Comparison of ENCODE assay signal across 19 cellular contexts in genomic region chr19:44712864-44713515, GRCh38. TPM values are rescaled to one million over a fixed set of nuclear protein-coding genes. Genes with fewer than 3 reads are reported as not detected.
DNase-seq lines count a peak whose midpoint lies in the region; ATAC-seq, FAIRE-seq and TF ChIP-seq lines count a peak whose summit lies in the region.
"Had no signal": no experiment of that assay in that cellular context is flagged by ENCODE, and none has a peak within 500 bp of the region (broad histone marks: within the 10 kb centered on the region; RNA-seq: fewer than 3 reads in every experiment).

No MANE protein-coding gene starts in this region.

- TF ChIP-seq POLR2A in A549 (IDR thresholded peaks at IDR 0.05; ENCODE audit: low read length), result no peak

- intact Hi-C loops in Panc1 (cut with micrococcal nuclease; ENCODE audit: unreplicated experiment), result no loop called here

- in situ Hi-C loops in Panc1 (cut with HindIII; ENCODE audit: low pct_unique_long_range_greater_than_20kb, low sequenced_read_pairs), result no loop called here

- H3K36me3 ChIP-seq in Panc1 (ENCODE audit: control insufficient read depth, insufficient read depth, low read length), result no peaks in the 10 kb centered on the region
- H3K36me3 ChIP-seq: MG63, suprapubic skin, WERI-Rb-1 had no signal

- H3K4me3 ChIP-seq in A549 (no peak overlapping the region), Panc1 (ENCODE audit: low read depth in 2 of 2, low read length in 2 of 2) (no peak overlapping the region), fibroblast of mammary gland (ENCODE audit: control insufficient read depth, low read depth, low read length) (no peak overlapping the region)
- H3K4me3 ChIP-seq: hepatocyte, MG63, suprapubic skin had no signal

- no peak for FAIRE-seq in A549 (lab: Jason Lieb, UNC)
- FAIRE-seq: HTR-8/SVneo had no signal

- 70% methylated on average over 4 of the region's 4 CpGs for WGBS in A549 (ENCODE audit: missing lambda C conversion rate)

- no peak for TF ChIP-seq RAD21 in A549 (conservative IDR thresholded peaks at IDR 0.05 in 1 of 2, IDR thresholded peaks at IDR 0.05 in 1 of 2)

- no peaks in the 10 kb centered on the region for H3K27me3 ChIP-seq in Panc1 (ENCODE audit: control insufficient read depth, insufficient read depth, low read length)
- H3K27me3 ChIP-seq: hepatocyte, MG63, suprapubic skin had no signal

- TF ChIP-seq EP300 in A549 (IDR thresholded peaks at IDR 0.05), result no peak

- ATAC-seq in A549, result peak; percentile 66 to 70; a peak in 5 of 6 replicates
- ATAC-seq in Panc1, result peak; percentile 82
- ATAC-seq in GM19455 (IDR thresholded peaks at IDR 0.05; ENCODE audit: unreplicated experiment), result no peak
- ATAC-seq: effector memory CD8-positive, alpha-beta T cell had no signal

- H3K9me3 ChIP-seq in A549 (peaks cover 19% of the 10 kb centered on the region), Panc1 (ENCODE audit: control insufficient read depth, insufficient read depth, low read depth, low read length) (no peaks in the 10 kb centered on the region)
- H3K9me3 ChIP-seq: suprapubic skin had no signal

- POLR2A ChIA-PET in A549 (lab: Yijun Ruan, JAX), result interaction anchor here (0.7 kb wide), 2 partner anchors 289 to 452 kb away, joined by 3 to 7 read pairs; no protein-coding TSS in a partner anchor
- POLR2A ChIA-PET in Panc1 (lab: Charles Lee), result no interaction called here

- H3K4me2 ChIP-seq in A549, result no peak overlapping the region
- H3K4me2 ChIP-seq: hepatocyte had no signal

- TF ChIP-seq CTCF in A549 (IDR thresholded peaks at IDR 0.05) (no peak), Panc1 (IDR thresholded peaks at IDR 0.05) (no peak), fibroblast of mammary gland (conservative IDR thresholded peaks at IDR 0.05; ENCODE audit: control insufficient read depth, insufficient read depth, low read depth, low read length) (no peak)

- BruUV-seq in Panc1 (replicated peaks; lab: Mats Ljungman, UMichigan), result no TSS peak

- peaks cover 15% of the 10 kb centered on the region for H3K4me1 ChIP-seq in A549
- H3K4me1 ChIP-seq in Panc1 (ENCODE audit: control insufficient read depth, insufficient read depth, low read length), result peaks cover 4% of the 10 kb centered on the region; the same call in 1 of the 2 replicates
- H3K4me1 ChIP-seq: suprapubic skin had no signal

- H3K27ac ChIP-seq in A549 (peak overlapping the region in 1 of 2 experiments; percentile 32; a peak in 3 of 6 replicates), Panc1 (ENCODE audit: low read length) (no peak overlapping the region)
- H3K27ac ChIP-seq: hepatocyte, suprapubic skin, WERI-Rb-1 had no signal

- peak in 1 of 2 experiments; percentile 64 for DNase-seq in A549 (ENCODE audit: low read depth in 1 of 2, low spot score in 1 of 2)
- peak; percentile 45 for DNase-seq in HCEC 1CT
- DNase-seq in Panc1 (ENCODE audit: low read depth, low spot score), result no peak
- DNase-seq in fibroblast of mammary gland (ENCODE audit: low read depth), result peak; percentile 15
- DNase-seq in middle frontal gyrus (ENCODE audit: extremely low spot score, low spot score), result no peak
- no peak for DNase-seq in 8988T
- no peak for DNase-seq in NCI-H345 treated with DMSO at 0.1 percent for 48 hours (lab: John Stamatoyannopoulos, UW; ENCODE audit: unreplicated experiment)
- DNase-seq: COR-L47; effector memory CD8-positive, alpha-beta T cell; GF-D8; H7; MG63; stimulated activated CD4-positive, alpha-beta T cell treated with anti-CD3 and anti-CD28 coated beads, Interleukin-2, amount 100 ng/mL, for 48 hours; WERI-Rb-1 had no signal

- CTCF ChIA-PET in A549 (lab: Yijun Ruan, JAX), result interaction anchor here (0.6 to 42.5 kb wide), 8 partner anchors 9 to 197 kb away, joined by 3 to 1899 read pairs (median 6); partner anchors contain the start of genes BCL3, CBLC and CEACAM16
- CTCF ChIA-PET in Panc1 (lab: Charles Lee), result interaction anchor here (0.5 to 1.2 kb wide), 4 partner anchors 57 to 142 kb away, joined by 3 to 9 read pairs (median 4); no protein-coding TSS in a partner anchor

TF ChIP-seq in A549, 52 proteins besides CTCF, POLR2A, EP300 and RAD21:
- TF ChIP-seq ZC3H11A (IDR thresholded peaks at IDR 0.05) (no peak), ELK1 (IDR thresholded peaks at IDR 0.05; ENCODE audit: low read depth, low read length) (no peak), EHMT2 (IDR thresholded peaks at IDR 0.05; ENCODE audit: low read depth) (no peak), HOXB5 (CRISPR knock-in tag; IDR thresholded peaks at IDR 0.05) (no peak), FOXS1 (CRISPR knock-in tag; IDR thresholded peaks at IDR 0.05) (no peak), USF2 (IDR thresholded peaks at IDR 0.05) (peak; percentile 69)

RNA-seq across cellular contexts. Expression of gene CEACAM16, which starts 14.0 kb away (rescaled TPM):
- not detected in 2 replicates for polyA plus RNA-seq in A549 (2011; rRNA removed)
- polyA plus RNA-seq in A549 (2012; cell fraction: cytosol; rRNA removed), result 0.03 TPM in 1 of 2 replicates, not detected in the other
- polyA plus RNA-seq in A549 (2012; cell fraction: nucleus; rRNA removed), result 0.34 and 0.50 TPM in 2 replicates
- 0.08 to 0.11 TPM in 2 of 3 replicates, not detected in the other for polyA plus RNA-seq in A549 (2017; fragmentation: RNase III; extraction: RNeasy Plus Mini Kit Qiagen cat#74134 plus additional on column Dnase treatment)
- 0.34 and 0.58 TPM in 2 replicates for polyA minus RNA-seq in A549 (2011; rRNA and poly(A)+ RNA removed)
- total RNA-seq in Panc1 (2021; ENCODE audit: unreplicated experiment), result not detected
- not detected for polyA plus RNA-seq in Panc1 (2012; ENCODE audit: insufficient read length)
- total RNA-seq: H7, osteocyte, suprapubic skin had no signal
- polyA plus RNA-seq: hepatocyte had no signal

RNA-seq across cellular contexts. Expression of gene BCL3, which starts 35.5 kb away (rescaled TPM):
- 22.6 and 25.3 TPM in 2 replicates for polyA plus RNA-seq in A549 (2011; rRNA removed)
- 103 and 138 TPM in 2 replicates for polyA plus RNA-seq in A549 (2012; cell fraction: cytosol; rRNA removed)
- 302 and 387 TPM in 2 replicates for polyA plus RNA-seq in A549 (2012; cell fraction: nucleus; rRNA removed)
- polyA plus RNA-seq in A549 (2017; fragmentation: RNase III; extraction: RNeasy Plus Mini Kit Qiagen cat#74134 plus additional on column Dnase treatment), result 49.6 to 80.7 TPM (median 72.1 TPM) in 3 replicates
- polyA minus RNA-seq in A549 (2011; rRNA and poly(A)+ RNA removed), result 27.4 and 33.8 TPM in 2 replicates
- 48.5 TPM for total RNA-seq in Panc1 (2021; ENCODE audit: unreplicated experiment)
- 80.9 TPM for polyA plus RNA-seq in Panc1 (2012; ENCODE audit: insufficient read length)

RNA-seq across cellular contexts. Expression of gene CEACAM19, which starts 41.7 kb away (rescaled TPM):
- polyA plus RNA-seq in A549 (2011; rRNA removed) (8.2 and 13.7 TPM in 2 replicates), A549 (2017; fragmentation: RNase III; extraction: RNeasy Plus Mini Kit Qiagen cat#74134 plus additional on column Dnase treatment) (7.2 to 10.3 TPM (median 9.7 TPM) in 3 replicates)
- polyA plus RNA-seq in A549 (2012; cell fraction: cytosol; rRNA removed), result 10.0 and 12.3 TPM in 2 replicates
- polyA plus RNA-seq in A549 (2012; cell fraction: nucleus; rRNA removed), result 75.3 and 87.9 TPM in 2 replicates
- polyA minus RNA-seq in A549 (2011; rRNA and poly(A)+ RNA removed), result 13.7 and 14.9 TPM in 2 replicates
- 1.2 TPM for total RNA-seq in Panc1 (2021; ENCODE audit: unreplicated experiment)
- 0.64 TPM for polyA plus RNA-seq in Panc1 (2012; ENCODE audit: insufficient read length)

Comparison
In these comparisons a context has a peak if more than half of its experiments do, and no peak if none do; other contexts are left out.
1. DNase-seq: peak in HCEC 1CT (single experiment) and fibroblast of mammary gland (single experiment); none in Panc1 (single experiment), middle frontal gyrus (single experiment), 8988T (single experiment) and NCI-H345 treated with DMSO at 0.1 percent for 48 hours (single experiment).